10 cellular contexts compared by ENCODE assay signal in the genomic region with DNA sequence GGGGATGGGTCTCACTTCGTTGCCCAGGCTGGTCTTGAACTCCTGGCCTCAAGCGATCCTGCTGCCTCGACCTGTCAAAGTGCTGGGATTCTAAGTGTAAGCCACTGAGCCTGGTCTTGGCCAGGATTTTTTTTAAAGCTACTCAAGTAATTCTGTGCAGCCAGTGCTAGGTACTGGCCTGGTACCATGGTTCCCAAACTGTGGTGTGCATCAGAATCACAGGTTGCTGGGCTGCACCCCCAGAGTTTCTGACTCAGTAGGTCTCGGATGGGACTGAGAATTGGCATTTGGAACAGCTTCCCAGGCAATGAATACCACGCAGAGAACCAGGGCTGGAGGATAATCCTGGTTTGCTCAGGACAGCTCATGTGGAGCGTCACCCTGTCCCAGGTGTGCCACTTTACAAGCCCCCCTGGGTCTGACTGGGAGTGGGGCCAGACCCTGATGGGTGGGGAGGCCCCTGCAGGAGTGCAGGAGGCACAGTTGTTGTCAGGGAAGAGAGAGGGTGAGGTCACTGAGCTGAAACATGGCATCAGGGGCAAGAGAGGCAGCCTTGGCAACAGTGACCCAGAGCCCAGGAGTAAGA. TPM values are rescaled to one million over a fixed set of nuclear protein-coding genes. Genes with fewer than 3 reads are reported as not detected.
DNase-seq lines count a peak whose midpoint lies in the region; ATAC-seq, FAIRE-seq and TF ChIP-seq lines count a peak whose summit lies in the region.
"Had no signal": no experiment of that assay in that cellular context is flagged by ENCODE, and none has a peak within 500 bp of the region (broad histone marks: within the 10 kb centered on the region; RNA-seq: fewer than 3 reads in every experiment).

No MANE protein-coding gene starts in this region.

- no peaks in the 10 kb centered on the region for H4K20me1 ChIP-seq in BLaER1

- DNase-seq in HTR-8/SVneo (ENCODE audit: insufficient read length, low spot score) (no peak), body of pancreas (no peak), nephron progenitor cell (no peak), cerebellar cortex (ENCODE audit: low spot score) (no peak), SK-N-DZ (ENCODE audit: low spot score) (no peak)
- DNase-seq: activated CD4-positive, CD25-positive, alpha-beta regulatory T cell; NCI-H1436 had no signal

- H3K36me3 ChIP-seq in BLaER1 (no peaks in the 10 kb centered on the region), body of pancreas (replicated peaks in 1 of 2; ENCODE audit: insufficient read depth in 1 of 2, low read depth in 2 of 2) (no peaks in the 10 kb centered on the region)

- H3K9me3 Mint-ChIP-seq in nephron progenitor cell, result no peaks in the 10 kb centered on the region

- H3K36me3 Mint-ChIP-seq in nephron progenitor cell (ENCODE audit: low read depth), result peaks cover 9% of the 10 kb centered on the region

- H3K9me3 ChIP-seq in BLaER1, result no peaks in the 10 kb centered on the region
- H3K9me3 ChIP-seq in body of pancreas, result no peaks in the 10 kb centered on the region

- no peak overlapping the region for H3K27ac Mint-ChIP-seq in nephron progenitor cell

- peak overlapping the region; percentile 71 for H3K9ac ChIP-seq in BLaER1

- peaks cover 12% of the 10 kb centered on the region for H3K27me3 Mint-ChIP-seq in nephron progenitor cell (ENCODE audit: low read depth, poor library complexity)

- ATAC-seq in body of pancreas (no peak), GM21381 (IDR thresholded peaks at IDR 0.05; ENCODE audit: unreplicated experiment) (no peak), HG02973 (IDR thresholded peaks at IDR 0.05; ENCODE audit: unreplicated experiment) (no peak)

- H3K4me3 Mint-ChIP-seq in nephron progenitor cell, result peak overlapping the region; percentile 85

- TF ChIP-seq POLR2A in body of pancreas (IDR thresholded peaks at IDR 0.05), result no peak

- H3K4me1 ChIP-seq in BLaER1 (peaks cover 76% of the 10 kb centered on the region), body of pancreas (peaks cover 44% of the 10 kb centered on the region)

- H3K4me1 Mint-ChIP-seq in nephron progenitor cell, result peaks cover 62% of the 10 kb centered on the region

- intact Hi-C loops in body of pancreas (cut with DNase I), result no loop called here

- H3K27ac ChIP-seq in BLaER1 (peak overlapping the region; percentile 80), body of pancreas (peak overlapping the region; percentile 71 to 95 (median 84))

- H3K4me2 ChIP-seq in BLaER1, result peak overlapping the region; percentile 96

- no peaks in the 10 kb centered on the region; the same call in 1 of the 2 replicates for H3K27me3 ChIP-seq in BLaER1
- no peaks in the 10 kb centered on the region for H3K27me3 ChIP-seq in body of pancreas

- 46 to 75% methylated on average over 5 to 6 of the region's 6 CpGs for WGBS in body of pancreas, 2 donors

- peak; percentile 40 for FAIRE-seq in HTR-8/SVneo (lab: Jason Lieb, UNC)

- TF ChIP-seq CTCF in body of pancreas (IDR thresholded peaks at IDR 0.05) (no peak), nephron progenitor cell (IDR thresholded peaks at IDR 0.05) (no peak)

- H3K4me3 ChIP-seq in BLaER1 (peak overlapping the region; percentile 64), body of pancreas (no peak overlapping the region)

RNA-seq across cellular contexts. Expression of gene MRPS23, which starts 10.7 kb away (rescaled TPM):
- 10 to 100 TPM in 1 of 2 donors, 1 to 10 TPM in 1; 1.3 to 13.7 TPM for total RNA-seq in body of pancreas
- polyA plus RNA-seq in SK-N-DZ (2014; cell fraction: cytosol; rRNA removed), result 86.4 and 144 TPM in 2 replicates
- polyA plus RNA-seq in SK-N-DZ (2014; cell fraction: nucleus; rRNA removed), result 37.2 and 41.1 TPM in 2 replicates
